ENCODE assay signal across 1 cellular context in the genomic region with DNA sequence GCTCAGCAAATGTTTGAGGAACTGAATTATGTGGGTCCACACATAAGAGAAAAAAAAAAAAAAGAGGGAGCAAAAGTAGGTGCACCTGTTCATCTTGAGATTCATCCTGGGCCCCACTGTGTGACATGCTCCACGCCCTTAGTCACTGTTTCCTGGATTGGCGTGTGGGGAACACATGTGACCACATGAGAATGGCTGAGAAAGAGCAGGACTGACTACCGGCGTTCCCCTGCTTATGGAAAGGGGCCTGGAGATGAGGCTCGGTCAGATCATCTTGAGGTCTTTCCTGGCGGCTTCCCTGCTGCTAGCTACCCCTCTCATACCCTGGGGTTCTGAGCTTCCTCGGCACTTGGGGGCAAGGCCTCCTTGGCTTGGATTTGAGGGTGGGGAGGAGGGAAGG.
TF ChIP-seq lines count a peak whose summit lies in the region.

No MANE protein-coding gene starts in this region.

TF ChIP-seq in HepG2, 621 proteins besides CTCF, POLR2A, EP300 and RAD21:
- TF ChIP-seq KMT2A (CRISPR knock-in tag; IDR thresholded peaks at IDR 0.05) (peak; percentile 6; the same call in 1 of the 2 replicates), ZNF33B (CRISPR knock-in tag; IDR thresholded peaks at IDR 0.05) (no peak), ZNF274 (CRISPR knock-in tag; IDR thresholded peaks at IDR 0.05) (peak; percentile 33; the same call in 1 of the 2 replicates), XRCC5 (optimal IDR thresholded peaks at IDR 0.05; ENCODE audit: low read length) (peak; percentile 13), ZBTB38 (CRISPR knock-in tag; IDR thresholded peaks at IDR 0.05) (0 out of 2 replicates have a peak, but pooled peaks have one; percentile 15), POLR2AphosphoS5 (IDR thresholded peaks at IDR 0.05; ENCODE audit: low read depth, low read length) (0 out of 2 replicates have a peak, but pooled peaks have one; percentile 29), ZFAT (CRISPR knock-in tag; conservative IDR thresholded peaks at IDR 0.05) (no peak), KMT2B (CRISPR knock-in tag; IDR thresholded peaks at IDR 0.05) (0 out of 2 replicates have a peak, but pooled peaks have one; percentile 11), ZNF83 (CRISPR knock-in tag; IDR thresholded peaks at IDR 0.05; ENCODE audit: borderline replicate concordance) (no peak)
- TF ChIP-seq, protein P1, sequence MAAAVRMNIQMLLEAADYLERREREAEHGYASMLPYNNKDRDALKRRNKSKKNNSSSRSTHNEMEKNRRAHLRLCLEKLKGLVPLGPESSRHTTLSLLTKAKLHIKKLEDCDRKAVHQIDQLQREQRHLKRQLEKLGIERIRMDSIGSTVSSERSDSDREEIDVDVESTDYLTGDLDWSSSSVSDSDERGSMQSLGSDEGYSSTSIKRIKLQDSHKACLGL (CRISPR knock-in tag; IDR thresholded peaks at IDR 0.05) = no peak
